ENCODE assay signal across 21 cellular contexts in the genomic region with DNA sequence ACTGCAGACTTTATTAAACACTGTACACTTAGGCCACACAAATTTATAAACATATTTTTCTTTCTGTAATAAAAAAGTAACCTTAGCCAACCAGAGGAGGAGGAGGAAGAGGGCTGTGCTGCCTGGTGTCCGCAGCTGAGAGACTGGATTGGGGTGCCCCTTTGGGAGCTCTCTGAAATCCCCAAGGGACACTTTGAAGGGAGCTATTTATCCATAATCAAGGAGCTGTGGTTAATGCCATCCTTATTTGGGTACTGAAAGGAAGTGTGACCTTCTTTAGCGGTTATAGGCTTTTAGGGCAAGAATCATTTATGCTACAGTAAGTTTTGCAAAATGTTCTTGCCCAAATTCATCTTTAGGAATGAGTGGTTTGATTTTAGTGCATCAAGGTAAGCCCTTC.
DNase-seq lines count a peak whose midpoint lies in the region; ATAC-seq, FAIRE-seq and TF ChIP-seq lines count a peak whose summit lies in the region.
"Had no signal": no experiment of that assay in that cellular context is flagged by ENCODE, and none has a peak within 500 bp of the region (broad histone marks: within the 10 kb centered on the region; RNA-seq: fewer than 3 reads in every experiment).

No MANE protein-coding gene starts in this region.

- no peak overlapping the region for H2BK120ac ChIP-seq in H1 (replicated peaks; ENCODE audit: low read depth, low read length)

- no peak overlapping the region for H3K14ac ChIP-seq in H1 (ENCODE audit: insufficient read length)

- no peak overlapping the region for H3K23ac ChIP-seq in H1 (ENCODE audit: insufficient read length)

- no peaks in the 10 kb centered on the region for H4K20me1 ChIP-seq in OCI-LY3 (ENCODE audit: insufficient read depth, low read length)
- H4K20me1 ChIP-seq in H1 (replicated peaks in 1 of 2; ENCODE audit: control insufficient read depth in 1 of 2, insufficient read depth in 2 of 2, low read length in 2 of 2) = no peaks in the 10 kb centered on the region

- H3K36me3 ChIP-seq in OCI-LY3 (replicated peaks; ENCODE audit: low read depth, low read length) (no peaks in the 10 kb centered on the region), H1 (ENCODE audit: control insufficient read depth in 2 of 4, insufficient read depth in 4 of 4, low read length in 3 of 4) (no peaks in the 10 kb centered on the region)
- H3K36me3 ChIP-seq: thoracic aorta, WERI-Rb-1 had no signal

- H4K91ac ChIP-seq in H1 (replicated peaks; ENCODE audit: insufficient read length, low read length) = no peak overlapping the region

- H3K4me1 ChIP-seq in OCI-LY3 (ENCODE audit: low read length) (peaks cover 13% of the 10 kb centered on the region), H1 (replicated peaks in 1 of 4; ENCODE audit: control insufficient read depth in 3 of 4, insufficient read depth in 4 of 4, low read length in 3 of 4) (peaks cover 0 to 5% (median 2%) of the 10 kb centered on the region in 4 experiments; a peak in 4 of 7 replicates)

- no peak for TF ChIP-seq POLR2A in H1 (IDR thresholded peaks at IDR 0.05; ENCODE audit: control extremely low read depth in 1 of 2, low read depth in 2 of 2, low read length in 2 of 2)

- H4K5ac ChIP-seq in H1 (ENCODE audit: insufficient read length, low read depth, low read length) = no peak overlapping the region

- H3K4me2 ChIP-seq in OCI-LY3 (ENCODE audit: low read length) (peak overlapping the region; percentile 3; the same call in 1 of the 2 replicates), H1 (ENCODE audit: insufficient read depth in 1 of 2, low read depth in 2 of 2, low read length in 2 of 2) (no peak overlapping the region)

- no peak overlapping the region for H3K4ac ChIP-seq in H1 (replicated peaks; ENCODE audit: insufficient read length, low read depth, low read length)

- no peak overlapping the region for H3K27ac ChIP-seq in OCI-LY3 (ENCODE audit: low read length)
- H3K27ac ChIP-seq in H1 (ENCODE audit: low read depth, low read length) = no peak overlapping the region
- H3K27ac ChIP-seq: C4-2B, foreskin keratinocyte, thoracic aorta, WERI-Rb-1 had no signal

- TF ChIP-seq EP300 in H1 (IDR thresholded peaks at IDR 0.05; ENCODE audit: borderline replicate concordance in 1 of 2, low read depth in 2 of 2, low read length in 2 of 2) = no peak

- H2BK12ac ChIP-seq in H1 (ENCODE audit: low read depth, low read length) = no peak overlapping the region

- H3K9me3 ChIP-seq in OCI-LY3 (ENCODE audit: insufficient read depth, low read length) = no peaks in the 10 kb centered on the region
- no peaks in the 10 kb centered on the region for H3K9me3 ChIP-seq in H1 (ENCODE audit: insufficient read depth in 2 of 2, low read depth in 1 of 2, low read length in 1 of 2)
- H3K9me3 ChIP-seq: thoracic aorta had no signal

- DNase-seq in NCI-H2107 treated with DMSO at 0.1 percent for 48 hours (lab: John Stamatoyannopoulos, UW; ENCODE audit: unreplicated experiment) (peak; percentile 83), NCI-H2107 (lab: John Stamatoyannopoulos, UW) (no peak), H1 (ENCODE audit: low read depth in 1 of 2, low spot score in 2 of 2) (no peak), retina (peak; percentile 34), NCI-H446 (lab: John Stamatoyannopoulos, UW) (no peak)
- no peak for DNase-seq in stimulated activated CD4-positive, alpha-beta T cell treated with anti-CD3 and anti-CD28 coated beads, Interleukin-4, amount 100 ng/mL, for 4 hours
- DNase-seq: activated CD4-positive, alpha-beta T cell treated with anti-CD3 and anti-CD28 coated beads, Interleukin-2, amount 50 U/mL, for 48 hours; activated naive CD4-positive, alpha-beta T cell treated with Interleukin-2 at 50 U/mL for 16 hours; cortex of kidney; foreskin keratinocyte; naive thymus-derived CD8-positive, alpha-beta T cell; stimulated activated CD4-positive, alpha-beta T cell treated with anti-CD3 and anti-CD28 coated beads, Interleukin-12 subunit alpha, Interleukin-12 subunit beta, amount 100 ng/mL, for 4 hours; SW 1271; WERI-Rb-1 had no signal

- no peak for ATAC-seq in HG02763 (IDR thresholded peaks at IDR 0.05; ENCODE audit: unreplicated experiment)
- ATAC-seq: foreskin keratinocyte; naive thymus-derived CD8-positive, alpha-beta T cell had no signal

- no peak overlapping the region for H2BK20ac ChIP-seq in H1 (ENCODE audit: low read length)

- H3K18ac ChIP-seq in H1 (ENCODE audit: extremely low read depth, low read length) = no peak overlapping the region

- H3K27me3 ChIP-seq in OCI-LY3 (ENCODE audit: low read depth, low read length) (peaks cover 4% of the 10 kb centered on the region; the same call in 1 of the 2 replicates), H1 (replicated peaks in 1 of 4; ENCODE audit: control insufficient read depth in 3 of 4, extremely low read depth in 1 of 4, insufficient read depth in 3 of 4, low read length in 3 of 4) (no peaks in the 10 kb centered on the region)
- H3K27me3 ChIP-seq: foreskin keratinocyte had no signal

- H2BK15ac ChIP-seq in H1 (ENCODE audit: low read length) = no peak overlapping the region

- POLR2A ChIA-PET in H1 (lab: Charles Lee; ENCODE audit: partially characterized antibody) = interaction anchor here (2.2 kb wide), 1 partner anchor 14 kb away, joined by 6 read pairs; no protein-coding TSS in a partner anchor

- H3K23me2 ChIP-seq in H1 (ENCODE audit: low read depth, low read length) = no peaks in the 10 kb centered on the region

- H3K4me3 ChIP-seq in OCI-LY3 (ENCODE audit: low read length) (no peak overlapping the region), H1 (ENCODE audit: extremely low read depth in 1 of 4, insufficient read depth in 2 of 4, low read depth in 3 of 4, low read length in 4 of 4) (no peak overlapping the region)
- H3K4me3 ChIP-seq: thoracic aorta had no signal

- H3K79me1 ChIP-seq in H1 (ENCODE audit: low read depth, low read length) = no peaks in the 10 kb centered on the region

- CTCF ChIA-PET in H1 (lab: Charles Lee; ENCODE audit: partially characterized antibody) = interaction anchor here (0.8 kb wide), 1 partner anchor 17 kb away, joined by 4 read pairs; no protein-coding TSS in a partner anchor

- no peak for FAIRE-seq in H1 (lab: Jason Lieb, UNC)
- FAIRE-seq: A204.1, HTR-8/SVneo, RCC 7860 had no signal

- no peak overlapping the region for H3K56ac ChIP-seq in H1 (replicated peaks; ENCODE audit: insufficient read length, low read depth, low read length)

- no peak overlapping the region for H4K8ac ChIP-seq in H1 (ENCODE audit: extremely low read depth, insufficient read depth, low read length)

- no peak for TF ChIP-seq RAD21 in H1 (IDR thresholded peaks at IDR 0.05 in 1 of 2, conservative IDR thresholded peaks at IDR 0.05 in 1 of 2; ENCODE audit: low read depth in 2 of 2, low read length in 2 of 2)

- no peak overlapping the region for H2BK5ac ChIP-seq in H1 (ENCODE audit: low read depth, low read length)

- H3K9ac ChIP-seq in OCI-LY3 (ENCODE audit: low read length) (no peak overlapping the region), H1 (replicated peaks in 1 of 4; ENCODE audit: extremely low read depth in 1 of 4, low read depth in 3 of 4, low read length in 3 of 4) (no peak overlapping the region)

- 74% methylated on average over 2 of the region's 2 CpGs; no CpG with 5 or more reads in 1 of the 2 experiments for WGBS in H1 (ENCODE audit: extremely low coverage in 1 of 2, insufficient coverage in 1 of 2, insufficient read length in 1 of 2, insufficient replicate concordance in 2 of 2, low coverage in 1 of 2, low lambda C conversion rate in 2 of 2, missing lambda C conversion rate in 1 of 2), 2 experiments

- H2AFZ ChIP-seq in OCI-LY3 (ENCODE audit: low read depth, low read length) = no peak overlapping the region
- 0 out of 2 replicates have a peak overlapping the region, but pooled peaks have one; percentile 63 for H2AFZ ChIP-seq in H1 (ENCODE audit: low read length)

- no peak overlapping the region for H2AK5ac ChIP-seq in H1 (ENCODE audit: low read depth, low read length)

- TF ChIP-seq CTCF in OCI-LY3 (IDR thresholded peaks at IDR 0.05; ENCODE audit: low read depth, low read length) = no peak
- TF ChIP-seq CTCF in H1 (IDR thresholded peaks at IDR 0.05; ENCODE audit: control extremely low read depth in 1 of 3, insufficient read depth in 1 of 3, low read depth in 1 of 3, low read length in 3 of 3) = no peak

- H3K79me2 ChIP-seq in OCI-LY3 (ENCODE audit: low read length) = no peaks in the 10 kb centered on the region
- H3K79me2 ChIP-seq in H1 (ENCODE audit: control insufficient read depth in 1 of 2, insufficient read depth in 2 of 2, low read length in 2 of 2) = no peaks in the 10 kb centered on the region

TF ChIP-seq in H1, 55 proteins besides CTCF, POLR2A, EP300 and RAD21:
- TF ChIP-seq CBX5 (IDR thresholded peaks at IDR 0.05; ENCODE audit: low read depth, low read length) (no peak), HDAC6 (IDR thresholded peaks at IDR 0.05; ENCODE audit: low read depth, low read length) (no peak), TCF12 (IDR thresholded peaks at IDR 0.05; ENCODE audit: low read depth, low read length) (no peak), CREB1 (IDR thresholded peaks at IDR 0.05) (no peak), CHD2 (IDR thresholded peaks at IDR 0.05; ENCODE audit: low read length) (no peak), BCL11A (IDR thresholded peaks at IDR 0.05; ENCODE audit: low read depth in 2 of 2, low read length in 2 of 2) (no peak), EGR1 (IDR thresholded peaks at IDR 0.05; ENCODE audit: borderline replicate concordance, low read depth, low read length) (no peak)
TF ChIP-seq in H1: peak in this region for 0.

Comparison
In these comparisons a context has a peak if more than half of its experiments do, and no peak if none do; other contexts are left out.
1. DNase-seq: peak in NCI-H2107 treated with DMSO at 0.1 percent for 48 hours (single experiment) and retina (single experiment); none in NCI-H2107 (single experiment), H1 (0 of 2), NCI-H446 (0 of 2) and stimulated activated CD4-positive, alpha-beta T cell treated with anti-CD3 and anti-CD28 coated beads, Interleukin-4, amount 100 ng/mL, for 4 hours (0 of 2).